28 cellular contexts compared by ENCODE assay signal in the genomic region with DNA sequence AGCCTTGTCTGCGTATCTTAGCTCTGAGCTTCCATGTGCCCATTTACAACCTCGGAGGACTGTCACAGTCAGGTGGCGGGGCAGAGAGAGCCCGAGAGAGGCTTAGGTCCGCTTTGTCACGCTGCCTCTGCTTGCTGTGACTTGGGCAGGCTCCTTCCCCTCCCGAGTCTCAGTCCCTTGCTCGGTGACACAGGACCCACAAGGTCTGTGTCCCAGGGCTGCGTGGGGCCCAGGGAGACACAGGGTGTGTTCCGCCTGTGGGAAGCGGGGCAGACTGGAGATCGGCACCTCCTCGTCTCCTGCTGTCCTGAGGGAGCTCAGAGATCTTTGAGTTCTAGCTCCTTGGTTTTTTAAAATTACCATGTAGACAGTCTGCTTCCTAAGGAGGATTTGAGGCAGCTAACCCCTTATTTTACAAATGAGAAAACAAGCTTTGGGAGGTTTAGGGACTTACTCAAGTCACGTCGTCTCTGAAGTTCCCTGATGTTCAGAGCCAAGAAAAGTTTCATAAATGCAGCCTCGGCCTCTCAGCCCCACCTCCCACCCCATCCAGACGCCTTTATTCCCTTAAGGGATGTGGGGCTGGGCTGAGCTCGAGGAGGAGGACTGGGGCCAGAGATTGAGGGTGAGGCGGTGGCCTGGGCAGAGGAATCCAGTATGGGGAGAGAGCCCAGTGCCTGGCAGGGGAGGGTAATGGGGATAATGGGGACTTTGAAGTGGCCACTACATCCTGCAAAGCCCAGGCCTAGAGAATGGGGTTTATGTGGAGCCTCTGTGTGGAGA.
DNase-seq lines count a peak whose midpoint lies in the region; ATAC-seq, FAIRE-seq and TF ChIP-seq lines count a peak whose summit lies in the region.
"Had no signal": no experiment of that assay in that cellular context is flagged by ENCODE, and none has a peak within 500 bp of the region (broad histone marks: within the 10 kb centered on the region; RNA-seq: fewer than 3 reads in every experiment).

No MANE protein-coding gene starts in this region.

- no peak for TF ChIP-seq RAD21 in SK-N-SH (IDR thresholded peaks at IDR 0.05; ENCODE audit: low read length)

- no peak for ATAC-seq in SK-N-SH treated with all-trans-retinoic acid at 6 μM for 48 hours
- ATAC-seq in right cardiac atrium, result peak; percentile 63 to 75
- ATAC-seq in HG03442 (IDR thresholded peaks at IDR 0.05; ENCODE audit: unreplicated experiment), result no peak
- ATAC-seq: activated CD8-positive, alpha-beta memory T cell treated with anti-CD3 and anti-CD28 coated beads, Interleukin-2, amount 10 ng/mL, durations not matched to agents 7 days and 5 days; foreskin keratinocyte; left lung; natural killer cell had no signal

- POLR2A ChIA-PET in SK-N-SH (lab: Yijun Ruan, JAX), result no interaction called here

- H3F3A ChIP-seq in SK-N-SH (replicated peaks; ENCODE audit: insufficient read depth), result no peaks in the 10 kb centered on the region

- H3K9ac ChIP-seq in SK-N-SH, result no peak overlapping the region
- peak overlapping the region in 1 of 3 donors; percentile 33 for H3K9ac ChIP-seq in skeletal muscle tissue (ENCODE audit: low read depth in 1 of 3, low read length in 3 of 3)
- H3K9ac ChIP-seq: parathyroid adenoma had no signal

- no peaks in the 10 kb centered on the region for H3K36me3 ChIP-seq in SK-N-SH (replicated peaks in 1 of 2; ENCODE audit: control insufficient read depth in 1 of 2, insufficient read depth in 2 of 2, low read length in 1 of 2)
- no peaks in the 10 kb centered on the region for H3K36me3 ChIP-seq in skeletal muscle tissue (ENCODE audit: control insufficient read depth in 3 of 3, insufficient read depth in 3 of 3, low read length in 3 of 3)
- H3K36me3 ChIP-seq in small intestine (ENCODE audit: control insufficient read depth in 2 of 2, insufficient read depth in 2 of 2, low read length in 2 of 2), result no peaks in the 10 kb centered on the region
- H3K36me3 ChIP-seq: left lung, stomach, WERI-Rb-1 had no signal

- H3K9me3 ChIP-seq in SK-N-SH (no peaks in the 10 kb centered on the region), right cardiac atrium (ENCODE audit: control insufficient read depth, low read length) (no peaks in the 10 kb centered on the region), skeletal muscle tissue (ENCODE audit: control insufficient read depth in 3 of 3, low read length in 3 of 3) (peaks cover 0 to 1% (median 0%) of the 10 kb centered on the region in 3 donors), small intestine (ENCODE audit: control insufficient read depth, low read depth) (no peaks in the 10 kb centered on the region)
- H3K9me3 ChIP-seq: left lung, stomach had no signal

- no peak for TF ChIP-seq EP300 in SK-N-SH (IDR thresholded peaks at IDR 0.05; ENCODE audit: borderline replicate concordance in 1 of 2, low read depth in 1 of 2, low read length in 1 of 2)

- no peaks in the 10 kb centered on the region for H3K79me2 ChIP-seq in SK-N-SH (ENCODE audit: insufficient read depth)
- H3K79me2 ChIP-seq: hepatocyte, parathyroid adenoma had no signal

- no peak overlapping the region for H3K4me3 ChIP-seq in SK-N-SH (ENCODE audit: low read depth in 2 of 2, low read length in 1 of 2)
- H3K4me3 ChIP-seq in choroid plexus epithelial cell (ENCODE audit: low read depth, low read length), result no peak overlapping the region
- H3K4me3 ChIP-seq in right cardiac atrium (ENCODE audit: low read length), result no peak overlapping the region
- no peak overlapping the region for H3K4me3 ChIP-seq in skeletal muscle tissue (ENCODE audit: low read length in 3 of 3)
- no peak overlapping the region for H3K4me3 ChIP-seq in small intestine (ENCODE audit: low read depth in 1 of 2, low read length in 2 of 2)
- H3K4me3 ChIP-seq: hepatocyte, left lung, stomach had no signal

- WGBS in SK-N-SH (ENCODE audit: low lambda C conversion rate), result 71% methylated on average over 8 of the region's 19 CpGs
- 58% methylated on average over 19 of the region's 19 CpGs for WGBS in right cardiac atrium
- 76 to 86% (median 84%) methylated on average over 19 of the region's 19 CpGs for WGBS in small intestine, 3 donors

- TF ChIP-seq CTCF in SK-N-SH (IDR thresholded peaks at IDR 0.05) (no peak), choroid plexus epithelial cell (conservative IDR thresholded peaks at IDR 0.05; ENCODE audit: low read depth, low read length) (no peak)

- no peaks in the 10 kb centered on the region for H4K20me1 ChIP-seq in SK-N-SH (ENCODE audit: insufficient read depth)

- no peaks in the 10 kb centered on the region for H3K27me3 ChIP-seq in SK-N-SH (ENCODE audit: insufficient read depth)
- no peaks in the 10 kb centered on the region for H3K27me3 ChIP-seq in right cardiac atrium (ENCODE audit: control insufficient read depth, insufficient read depth)
- peaks cover 0 to 15% (median 11%) of the 10 kb centered on the region in 3 donors for H3K27me3 ChIP-seq in skeletal muscle tissue (ENCODE audit: control insufficient read depth in 3 of 3, insufficient read depth in 3 of 3, low read length in 3 of 3)
- H3K27me3 ChIP-seq in small intestine (ENCODE audit: control insufficient read depth in 2 of 2, insufficient read depth in 2 of 2, low read length in 2 of 2), result no peaks in the 10 kb centered on the region
- H3K27me3 ChIP-seq: hepatocyte had no signal

- no peak overlapping the region for H3K4me2 ChIP-seq in SK-N-SH
- H3K4me2 ChIP-seq: hepatocyte had no signal

- H3K27ac ChIP-seq in SK-N-SH (ENCODE audit: low read depth in 2 of 2, low read length in 1 of 2) (no peak overlapping the region), right cardiac atrium (ENCODE audit: low read length) (no peak overlapping the region), skeletal muscle tissue (ENCODE audit: low read depth, low read length) (peak overlapping the region; percentile 30), small intestine (ENCODE audit: low read depth in 1 of 2, low read length in 1 of 2) (no peak overlapping the region)
- H3K27ac ChIP-seq: foreskin keratinocyte, hepatocyte, left lung, parathyroid adenoma, RWPE1, stomach, WERI-Rb-1 had no signal

- intact Hi-C loops in right cardiac atrium (cut with DNase I), result no loop called here

- no peak for FAIRE-seq in small intestine (lab: Jason Lieb, UNC)
- FAIRE-seq: G401.6 had no signal

- H3K4me1 ChIP-seq in SK-N-SH (ENCODE audit: control insufficient read depth in 1 of 2, insufficient read depth in 2 of 2, low read depth in 1 of 2, low read length in 1 of 2) (peaks cover 0 to 14% of the 10 kb centered on the region in 2 experiments; a peak in 1 of 4 replicates), right cardiac atrium (ENCODE audit: control insufficient read depth, insufficient read depth, low read length) (no peaks in the 10 kb centered on the region), skeletal muscle tissue (ENCODE audit: control insufficient read depth in 3 of 3, insufficient read depth in 3 of 3, low read length in 3 of 3) (peaks cover 9 to 23% (median 15%) of the 10 kb centered on the region in 3 donors), small intestine (ENCODE audit: control insufficient read depth in 2 of 2, insufficient read depth in 1 of 2, low read depth in 1 of 2, low read length in 1 of 2) (no peaks in the 10 kb centered on the region)
- H3K4me1 ChIP-seq: foreskin keratinocyte, left lung, parathyroid adenoma had no signal

- no peaks in the 10 kb centered on the region for H3K9me2 ChIP-seq in SK-N-SH

- DNase-seq in SK-N-SH (peak; percentile 47), choroid plexus epithelial cell (ENCODE audit: low read depth) (peak; percentile 16), right cardiac atrium (peak; percentile 51 to 74 (median 67)), globus pallidus (ENCODE audit: low spot score) (no peak), small intestine (no peak)
- DNase-seq: activated CD4-positive, alpha-beta T cell treated with anti-CD3 and anti-CD28 coated beads, Interleukin-2, amount 50 U/mL, for 1 hour; activated CD8-positive, alpha-beta memory T cell treated with anti-CD3 and anti-CD28 coated beads, Interleukin-2, amount 10 ng/mL, durations not matched to agents 7 days and 5 days; activated naive CD4-positive, alpha-beta T cell treated with anti-CD3 and anti-CD28 coated beads, Interleukin-2, amount 10 ng/mL, durations not matched to agents 7 days and 5 days; anterior cingulate cortex; caudate nucleus; foreskin keratinocyte; GOT3; immature natural killer cell; natural killer cell; NCI-H1694 treated with DMSO at 0.1 percent for 48 hours; NCI-H526 treated with DMSO at 0.1 percent for 48 hours; stimulated activated CD8-positive, alpha-beta memory T cell treated with anti-CD3 and anti-CD28 coated beads, Interleukin-4, amount 100 ng/mL, for 48 hours; stomach; trophoblast cell; WERI-Rb-1 had no signal

- H2AFZ ChIP-seq in SK-N-SH (ENCODE audit: low read depth), result no peak overlapping the region
- H2AFZ ChIP-seq: hepatocyte, parathyroid adenoma had no signal

- CTCF ChIA-PET in SK-N-SH (lab: Yijun Ruan, JAX), result interaction anchor here (0.6 to 3.0 kb wide), 15 partner anchors 10 to 483 kb away, joined by 3 to 22 read pairs (median 4); no protein-coding TSS in a partner anchor

TF ChIP-seq in SK-N-SH, 30 proteins besides CTCF, POLR2A, EP300 and RAD21 (continues in another document):
- TF ChIP-seq TEAD4 (IDR thresholded peaks at IDR 0.05; ENCODE audit: borderline replicate concordance, insufficient read depth), result no peak
- TF ChIP-seq SMC3 (IDR thresholded peaks at IDR 0.05; ENCODE audit: low read depth, low read length), result no peak
- TF ChIP-seq POLR2AphosphoS5 (IDR thresholded peaks at IDR 0.05; ENCODE audit: low read depth, low read length), result no peak
- TF ChIP-seq FOXM1 (IDR thresholded peaks at IDR 0.05; ENCODE audit: low read depth), result no peak

TF ChIP-seq in SK-N-SH treated with all-trans-retinoic acid at 6 μM for 48 hours, 23 proteins besides CTCF, POLR2A, EP300 and RAD21 (continues in another document):
- TF ChIP-seq, protein P1, sequence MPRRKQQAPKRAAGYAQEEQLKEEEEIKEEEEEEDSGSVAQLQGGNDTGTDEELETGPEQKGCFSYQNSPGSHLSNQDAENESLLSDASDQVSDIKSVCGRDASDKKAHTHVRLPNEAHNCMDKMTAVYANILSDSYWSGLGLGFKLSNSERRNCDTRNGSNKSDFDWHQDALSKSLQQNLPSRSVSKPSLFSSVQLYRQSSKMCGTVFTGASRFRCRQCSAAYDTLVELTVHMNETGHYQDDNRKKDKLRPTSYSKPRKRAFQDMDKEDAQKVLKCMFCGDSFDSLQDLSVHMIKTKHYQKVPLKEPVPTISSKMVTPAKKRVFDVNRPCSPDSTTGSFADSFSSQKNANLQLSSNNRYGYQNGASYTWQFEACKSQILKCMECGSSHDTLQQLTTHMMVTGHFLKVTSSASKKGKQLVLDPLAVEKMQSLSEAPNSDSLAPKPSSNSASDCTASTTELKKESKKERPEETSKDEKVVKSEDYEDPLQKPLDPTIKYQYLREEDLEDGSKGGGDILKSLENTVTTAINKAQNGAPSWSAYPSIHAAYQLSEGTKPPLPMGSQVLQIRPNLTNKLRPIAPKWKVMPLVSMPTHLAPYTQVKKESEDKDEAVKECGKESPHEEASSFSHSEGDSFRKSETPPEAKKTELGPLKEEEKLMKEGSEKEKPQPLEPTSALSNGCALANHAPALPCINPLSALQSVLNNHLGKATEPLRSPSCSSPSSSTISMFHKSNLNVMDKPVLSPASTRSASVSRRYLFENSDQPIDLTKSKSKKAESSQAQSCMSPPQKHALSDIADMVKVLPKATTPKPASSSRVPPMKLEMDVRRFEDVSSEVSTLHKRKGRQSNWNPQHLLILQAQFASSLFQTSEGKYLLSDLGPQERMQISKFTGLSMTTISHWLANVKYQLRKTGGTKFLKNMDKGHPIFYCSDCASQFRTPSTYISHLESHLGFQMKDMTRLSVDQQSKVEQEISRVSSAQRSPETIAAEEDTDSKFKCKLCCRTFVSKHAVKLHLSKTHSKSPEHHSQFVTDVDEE (CRISPR knock-in tag; IDR thresholded peaks at IDR 0.05), result no peak

Comparison
In these comparisons a context has a peak if more than half of its experiments do, and no peak if none do; other contexts are left out.
1. DNase-seq: peak in SK-N-SH (single experiment), choroid plexus epithelial cell (single experiment) and right cardiac atrium (3 of 3); none in globus pallidus (single experiment) and small intestine (single experiment).
2. ATAC-seq: peak in right cardiac atrium (2 of 2); none in SK-N-SH treated with all-trans-retinoic acid at 6 μM for 48 hours (single experiment) and HG03442 (single experiment).